Comparison of ENCODE assay signal across 8 cellular contexts in genomic region chr17:76397687-76398522, GRCh38. TPM values are rescaled to one million over a fixed set of nuclear protein-coding genes. Genes with fewer than 3 reads are reported as not detected.
DNase-seq lines count a peak whose midpoint lies in the region; ATAC-seq and TF ChIP-seq lines count a peak whose summit lies in the region.

No MANE protein-coding gene starts in this region.

- TF ChIP-seq CTCF in gastroesophageal sphincter (IDR thresholded peaks at IDR 0.05) (peak in 3 of 4 experiments; percentile 96 to 98 (median 98)), transverse colon (IDR thresholded peaks at IDR 0.05) (peak; percentile 97 to 98 (median 98))

- no peak for TF ChIP-seq POLR2A in gastroesophageal sphincter (IDR thresholded peaks at IDR 0.05)
- no peak for TF ChIP-seq POLR2A in transverse colon (IDR thresholded peaks at IDR 0.05)

- no peaks in the 10 kb centered on the region for H3K79me1 ChIP-seq in trophoblast cell (ENCODE audit: low read length)

- H3K27ac ChIP-seq in gastroesophageal sphincter = no peak overlapping the region
- no peak overlapping the region for H3K27ac ChIP-seq in trophoblast cell (ENCODE audit: low read depth, low read length)
- no peak overlapping the region for H3K27ac ChIP-seq in transverse colon

- H3K36me3 ChIP-seq in MG63 (peaks cover 85% of the 10 kb centered on the region), gastroesophageal sphincter (peaks cover 0 to 99% of the 10 kb centered on the region in 2 donors), trophoblast cell (ENCODE audit: control insufficient read depth in 1 of 2, insufficient read depth in 2 of 2, low read length in 2 of 2) (peaks cover 70 to 72% of the 10 kb centered on the region in 2 experiments), transverse colon (peaks cover 0 to 35% (median 19%) of the 10 kb centered on the region in 4 donors)

- 40 to 75% methylated on average over 1 to 6 of the region's 16 CpGs for WGBS in gastroesophageal sphincter (ENCODE audit: low coverage in 1 of 2), 2 donors
- no CpG with 5 or more reads among the region's 16 CpGs for WGBS in trophoblast cell (ENCODE audit: extremely low coverage, insufficient coverage, insufficient read length)
- 47% methylated on average over 16 of the region's 16 CpGs; no CpG with 5 or more reads in 1 of the 2 donors for WGBS in transverse colon (ENCODE audit: low coverage in 1 of 2), 2 donors

- no peak overlapping the region for H4K12ac ChIP-seq in trophoblast cell (ENCODE audit: low read depth, low read length)

- ATAC-seq in gastroesophageal sphincter (peak; percentile 81), GM21367 (IDR thresholded peaks at IDR 0.05; ENCODE audit: unreplicated experiment) (no peak)

- DNase-seq in EL = peak; percentile 84
- peak; percentile 76 for DNase-seq in MG63
- DNase-seq in SK-MEL-5 (ENCODE audit: low read depth, low spot score) = peak; percentile 95
- peak; percentile 95 for DNase-seq in activated effector memory CD4-positive, alpha-beta T cell treated with anti-CD3 and anti-CD28 coated beads, Interleukin-2, amount 50 U/mL, for 16 hours
- DNase-seq in trophoblast cell = peak; percentile 86 to 97
- peak; percentile 91 for DNase-seq in transverse colon

- H4K8ac ChIP-seq in trophoblast cell (ENCODE audit: low read depth, low read length) = no peak overlapping the region

- H3K27me3 ChIP-seq in MG63 (no peaks in the 10 kb centered on the region), gastroesophageal sphincter (no peaks in the 10 kb centered on the region), trophoblast cell (ENCODE audit: insufficient read depth, low read length) (no peaks in the 10 kb centered on the region), transverse colon (no peaks in the 10 kb centered on the region)

- in situ Hi-C loops in SK-MEL-5 (cut with HindIII; ENCODE audit: low pct_unique_long_range_greater_than_20kb, low sequenced_read_pairs) (no loop called here), transverse colon (cut with MboI; ENCODE audit: low pct_ligation_motif_present in 1 of 4, low pct_unique_long_range_greater_than_20kb in 1 of 4, low sequenced_read_pairs in 3 of 4) (loop anchor here in 3 of 4 donors (5.0 to 10.0 kb wide), 2 partner anchors 93 to 96 kb away; partner anchors contain the start of gene QRICH2 (in 1 of the 3))

- intact Hi-C loops in transverse colon (cut with DNase I; ENCODE audit: low total_unique reads) = loop anchor here (2.0 kb wide), 1 partner anchor 93 kb away; no protein-coding TSS in a partner anchor

- H3K4me1 ChIP-seq in gastroesophageal sphincter (peaks cover 0 to 5% (median 0%) of the 10 kb centered on the region in 3 donors), trophoblast cell (ENCODE audit: control insufficient read depth in 1 of 2, insufficient read depth in 2 of 2, low read length in 2 of 2) (peaks cover 0 to 3% of the 10 kb centered on the region in 2 experiments), transverse colon (no peaks in the 10 kb centered on the region)

- H2BK120ac ChIP-seq in trophoblast cell (ENCODE audit: insufficient read depth, low read length, poor library complexity) = no peak overlapping the region

- H3K9me3 ChIP-seq in MG63 (no peaks in the 10 kb centered on the region), gastroesophageal sphincter (no peaks in the 10 kb centered on the region), trophoblast cell (ENCODE audit: insufficient read depth, low read depth, low read length) (peaks cover 5% of the 10 kb centered on the region), transverse colon (no peaks in the 10 kb centered on the region)

- no peak overlapping the region for H2AFZ ChIP-seq in trophoblast cell (ENCODE audit: insufficient read depth, low read length, poor library complexity)

- H3K9ac ChIP-seq in trophoblast cell (ENCODE audit: low read length) = no peak overlapping the region

- no peak overlapping the region for H3K14ac ChIP-seq in trophoblast cell (ENCODE audit: low read length)

- no peak overlapping the region for H2AK5ac ChIP-seq in trophoblast cell (ENCODE audit: low read length)

- no peak overlapping the region for H2BK5ac ChIP-seq in trophoblast cell (ENCODE audit: low read depth, low read length, poor library complexity)

- no peak overlapping the region for H2BK12ac ChIP-seq in trophoblast cell (ENCODE audit: low read length)

- H3K4me2 ChIP-seq in trophoblast cell (ENCODE audit: low read length) = no peak overlapping the region

- no peak overlapping the region for H3K4ac ChIP-seq in trophoblast cell (ENCODE audit: low read depth, low read length)

- no peak overlapping the region for H3K23ac ChIP-seq in trophoblast cell (ENCODE audit: low read length)

- H4K91ac ChIP-seq in trophoblast cell (ENCODE audit: low read depth, low read length) = no peak overlapping the region

- no peak overlapping the region for H3K4me3 ChIP-seq in MG63
- H3K4me3 ChIP-seq in gastroesophageal sphincter = no peak overlapping the region
- no peak overlapping the region for H3K4me3 ChIP-seq in trophoblast cell (ENCODE audit: low read depth, low read length)
- no peak overlapping the region for H3K4me3 ChIP-seq in transverse colon

- TF ChIP-seq EP300 in gastroesophageal sphincter (IDR thresholded peaks at IDR 0.05) (no peak), transverse colon (IDR thresholded peaks at IDR 0.05; ENCODE audit: low read depth) (no peak)

- H3K79me2 ChIP-seq in trophoblast cell (ENCODE audit: control insufficient read depth, insufficient read depth, low read length, poor library complexity) = no peaks in the 10 kb centered on the region

- no peak overlapping the region for H3K18ac ChIP-seq in trophoblast cell (ENCODE audit: low read length)

RNA-seq across cellular contexts. Expression of gene SPHK1, which starts 13.5 kb away (rescaled TPM):
- total RNA-seq in MG63 (2014; rRNA removed; shearing (Covaris generic); ENCODE audit: low replicate concordance) = 17.7 and 25.1 TPM in 2 replicates
- total RNA-seq in SK-MEL-5 (2014; rRNA removed; shearing (Covaris generic)) = 60.4 and 60.5 TPM in 2 replicates
- polyA plus RNA-seq in SK-MEL-5 (2015; cell fraction: cytosol; rRNA removed) = 79.0 and 79.8 TPM in 2 replicates
- 184 and 217 TPM in 2 replicates for polyA plus RNA-seq in SK-MEL-5 (2015; cell fraction: nucleus; rRNA removed)
- total RNA-seq in gastroesophageal sphincter = 10 to 100 TPM; 14.7 to 29.2 (median 18.9) TPM
- 22.4 and 23.4 TPM in 2 replicates for polyA plus RNA-seq in trophoblast cell (2013)
- 10 to 100 TPM in 1 of 4 donors, 1 to 10 TPM in 2, not detected in 1; 4.2 to 16.1 (median 6.8) TPM for total RNA-seq in transverse colon

RNA-seq across cellular contexts. Expression of gene PRPSAP1, which starts 44.2 kb away (rescaled TPM):
- total RNA-seq in MG63 (2014; rRNA removed; shearing (Covaris generic); ENCODE audit: low replicate concordance) = 64.7 and 72.1 TPM in 2 replicates
- total RNA-seq in SK-MEL-5 (2014; rRNA removed; shearing (Covaris generic)) = 42.2 and 43.7 TPM in 2 replicates
- 116 and 117 TPM in 2 replicates for polyA plus RNA-seq in SK-MEL-5 (2015; cell fraction: cytosol; rRNA removed)
- polyA plus RNA-seq in SK-MEL-5 (2015; cell fraction: nucleus; rRNA removed) = 470 and 484 TPM in 2 replicates
- 10 to 100 TPM; 44.7 to 48.5 (median 46.6) TPM for total RNA-seq in gastroesophageal sphincter
- 24.2 and 25.4 TPM in 2 replicates for polyA plus RNA-seq in trophoblast cell (2013)
- total RNA-seq in transverse colon = 100 to 1,000 TPM in 2 of 4 donors, 10 to 100 TPM in 2; 50.1 to 147 (median 96.7) TPM

RNA-seq across cellular contexts. Expression of gene UBE2O, which starts 55.0 kb away (rescaled TPM):
- total RNA-seq in MG63 (2014; rRNA removed; shearing (Covaris generic); ENCODE audit: low replicate concordance) = 19.7 and 32.7 TPM in 2 replicates
- total RNA-seq in SK-MEL-5 (2014; rRNA removed; shearing (Covaris generic)) = 30.7 and 36.4 TPM in 2 replicates
- 44.4 and 56.8 TPM in 2 replicates for polyA plus RNA-seq in SK-MEL-5 (2015; cell fraction: cytosol; rRNA removed)
- 99.5 and 103 TPM in 2 replicates for polyA plus RNA-seq in SK-MEL-5 (2015; cell fraction: nucleus; rRNA removed)
- total RNA-seq in gastroesophageal sphincter = 10 to 100 TPM; 13.0 to 19.8 (median 15.2) TPM
- 13.1 and 13.4 TPM in 2 replicates for polyA plus RNA-seq in trophoblast cell (2013)
- 10 to 100 TPM in 3 of 4 donors, 1 to 10 TPM in 1; 9.8 to 28.8 (median 15.9) TPM for total RNA-seq in transverse colon
